Comparison of ENCODE assay signal across 8 cellular contexts in genomic region chr22:42473484-42474193, GRCh38. TPM values are rescaled to one million over a fixed set of nuclear protein-coding genes. Genes with fewer than 3 reads are reported as not detected.
DNase-seq lines count a peak whose midpoint lies in the region; ATAC-seq, FAIRE-seq and TF ChIP-seq lines count a peak whose summit lies in the region.

No MANE protein-coding gene starts in this region.

- intact Hi-C loops in HepG2 (cut with micrococcal nuclease; ENCODE audit: unreplicated experiment) (no loop called here), uterus (cut with DNase I; ENCODE audit: low total_unique reads) (no loop called here)

- no peak for TF ChIP-seq EP300 in HepG2 (IDR thresholded peaks at IDR 0.05; ENCODE audit: low read depth in 2 of 2, low read length in 2 of 2)
- TF ChIP-seq EP300 in HepG2 (CRISPR knock-in tag; IDR thresholded peaks at IDR 0.05; ENCODE audit: borderline replicate concordance): no peak

- H3K9me3 ChIP-seq in HAP-1 (no peaks in the 10 kb centered on the region), HepG2 (ENCODE audit: low read length) (no peaks in the 10 kb centered on the region), uterus (no peaks in the 10 kb centered on the region)

- H3K36me3 ChIP-seq in HAP-1 (replicated peaks) (no peaks in the 10 kb centered on the region), HepG2 (replicated peaks in 1 of 2; ENCODE audit: control insufficient read depth in 1 of 2, insufficient read depth in 2 of 2, low read length in 2 of 2) (no peaks in the 10 kb centered on the region), uterus (no peaks in the 10 kb centered on the region)

- H3K9ac ChIP-seq in HepG2 (ENCODE audit: insufficient read depth, low read depth, low read length): no peak overlapping the region

- no peak overlapping the region for H3K27ac ChIP-seq in HepG2 (ENCODE audit: extremely low read length, insufficient read depth, low read length)
- H3K27ac ChIP-seq in uterus: no peak overlapping the region

- FAIRE-seq in HepG2 (lab: Jason Lieb, UNC): peak; percentile 72

- no peak overlapping the region for H3K4me3 ChIP-seq in HAP-1
- no peak overlapping the region for H3K4me3 ChIP-seq in cardiac fibroblast (replicated peaks in 1 of 2; ENCODE audit: low read depth in 2 of 2, low read length in 2 of 2)
- H3K4me3 ChIP-seq in HepG2 (replicated peaks in 1 of 3; ENCODE audit: insufficient read depth in 1 of 3, low read depth in 2 of 3, low read length in 3 of 3): no peak overlapping the region
- no peak overlapping the region for H3K4me3 ChIP-seq in uterus

- TF ChIP-seq POLR2A in HepG2 (IDR thresholded peaks at IDR 0.05; ENCODE audit: insufficient read depth in 1 of 2, low read depth in 2 of 2, low read length in 2 of 2) (no peak), uterus (IDR thresholded peaks at IDR 0.05) (no peak)

- 57% methylated on average over 5 of the region's 5 CpGs for WGBS in HepG2 (ENCODE audit: low lambda C conversion rate)

- in situ Hi-C loops in Caki2 (cut with HindIII; ENCODE audit: low pct_unique_long_range_greater_than_20kb, low sequenced_read_pairs) (no loop called here), HAP-1 (cut with MboI; ENCODE audit: low sequenced_read_pairs) (no loop called here), HepG2 (cut with HindIII; ENCODE audit: extremely low pct_ligation_motif_present, low pct_unique_long_range_greater_than_20kb) (no loop called here)

- no peaks in the 10 kb centered on the region for H4K20me1 ChIP-seq in HepG2 (ENCODE audit: insufficient read depth, low read length)

- CTCF ChIA-PET in HepG2 (lab: Yijun Ruan, JAX; ENCODE audit: low intra/inter-chr PET ratio, low total read pairs): interaction anchor here (1.7 kb wide), 1 partner anchor 305 kb away, joined by 7 read pairs; no protein-coding TSS in a partner anchor

- peak; percentile 79 for ATAC-seq in HepG2

- no peaks in the 10 kb centered on the region for H3K4me1 ChIP-seq in HAP-1
- H3K4me1 ChIP-seq in HepG2 (ENCODE audit: insufficient read depth, low read length): no peaks in the 10 kb centered on the region
- no peaks in the 10 kb centered on the region for H3K4me1 ChIP-seq in uterus

- H3K27me3 ChIP-seq in HAP-1 (ENCODE audit: low read depth) (peaks cover 18% of the 10 kb centered on the region), HepG2 (ENCODE audit: control insufficient read depth in 1 of 2, insufficient read depth in 2 of 2, low read length in 2 of 2) (peaks cover 0 to 4% of the 10 kb centered on the region in 2 experiments; a peak in 3 of 5 replicates), uterus (no peaks in the 10 kb centered on the region)

- POLR2A ChIA-PET in HepG2 (lab: Yijun Ruan, JAX): no interaction called here

- no TSS peak for BruUV-seq in HepG2 (replicated peaks; lab: Mats Ljungman, UMichigan)

- peak; percentile 75 for TF ChIP-seq CTCF in cardiac fibroblast (IDR thresholded peaks at IDR 0.05; ENCODE audit: low read depth, low read length)
- peak; percentile 66 for TF ChIP-seq CTCF in HepG2 (CRISPR knock-in tag; IDR thresholded peaks at IDR 0.05)
- TF ChIP-seq CTCF in uterus (IDR thresholded peaks at IDR 0.05): peak; percentile 26 to 56 (median 49)

- no peak overlapping the region for H3K4me2 ChIP-seq in HepG2 (ENCODE audit: low read depth, low read length)

- TF ChIP-seq RAD21 in HepG2 (CRISPR knock-in tag; IDR thresholded peaks at IDR 0.05): no peak

- no peak overlapping the region for H2AFZ ChIP-seq in HepG2 (ENCODE audit: low read length)

- DNase-seq in Caki2 (ENCODE audit: low read depth) (peak; percentile 46), HAP-1 (ENCODE audit: low spot score in 2 of 2) (peak; percentile 50 to 51), NOMO-1 (lab: John Stamatoyannopoulos, UW; ENCODE audit: unreplicated experiment in 2 of 2) (peak; percentile 22 to 25), cardiac fibroblast (ENCODE audit: low read depth in 2 of 2) (peak; percentile 75 to 76), HepG2 (ENCODE audit: low spot score) (peak; percentile 53), uterus (no peak), T1000 (lab: John Stamatoyannopoulos, UW) (no peak), activated gamma-delta T cell (lab: John Stamatoyannopoulos, UW) (no peak)

- H3K79me2 ChIP-seq in HepG2 (ENCODE audit: insufficient read depth, low read length): no peaks in the 10 kb centered on the region

TF ChIP-seq in HepG2, 621 proteins besides CTCF, POLR2A, EP300 and RAD21:
- TF ChIP-seq STAG1 (CRISPR knock-in tag; IDR thresholded peaks at IDR 0.05): peak; percentile 48
- peak; percentile 30; the same call in 1 of the 2 replicates for TF ChIP-seq SMC3 (IDR thresholded peaks at IDR 0.05; ENCODE audit: low read length)
- peak; percentile 41; the same call in 1 of the 2 replicates for TF ChIP-seq CEBPG (CRISPR knock-in tag; IDR thresholded peaks at IDR 0.05)
- TF ChIP-seq ATF4 (CRISPR knock-in tag; IDR thresholded peaks at IDR 0.05): 0 out of 4 replicates have a peak, but pooled peaks of 1 of the 2 experiments have one; percentile 31
- no peak for TF ChIP-seq ZNF431 (CRISPR knock-in tag; IDR thresholded peaks at IDR 0.05; ENCODE audit: borderline replicate concordance, low read depth)
- TF ChIP-seq NFE2L1 (CRISPR knock-in tag; IDR thresholded peaks at IDR 0.05; ENCODE audit: borderline replicate concordance): no peak
TF ChIP-seq in HepG2: peak in this region for 4.

RNA-seq across cellular contexts. Expression of gene NFAM1, which starts 41.4 kb away (rescaled TPM):
- total RNA-seq in Caki2 (2014; rRNA removed; shearing (Covaris generic); ENCODE audit: low replicate concordance): 0.03 and 0.17 TPM in 2 replicates
- total RNA-seq in HepG2 (2016; rRNA removed; fragmentation: Illumina TruSeq; extraction: Trizol) (not detected in 2 replicates), uterus (1 to 10 TPM in 1 of 4 donors, under 1 TPM in 2, not detected in 1; 0.26 to 1.1 (median 0.64) TPM)
- not detected in 2 replicates for total RNA-seq in HepG2 (2016; cell fraction: cytosol; rRNA removed; fragmentation: Illumina TruSeq; extraction: Trizol; ENCODE audit: low read depth)
- total RNA-seq in HepG2 (2016; cell fraction: insoluble cytoplasmic fraction; rRNA removed; fragmentation: Illumina TruSeq; extraction: Trizol): not detected in 2 replicates
- total RNA-seq in HepG2 (2016; cell fraction: membrane; rRNA removed; fragmentation: Illumina TruSeq; extraction: Trizol): not detected in 2 replicates
- total RNA-seq in HepG2 (2016; cell fraction: nucleus; rRNA removed; fragmentation: Illumina TruSeq; extraction: Trizol): not detected in 2 replicates
- 0.03 and 0.10 TPM in 2 replicates for polyA plus RNA-seq in HepG2 (2011; rRNA removed)
- 0.01 TPM in 2 replicates for polyA plus RNA-seq in HepG2 (2011; cell fraction: cytosol; rRNA removed)
- 0.05 TPM in 1 of 2 replicates, not detected in the other for polyA plus RNA-seq in HepG2 (2011; cell fraction: nucleus; rRNA removed)
- 0.24 and 0.35 TPM in 2 replicates for polyA plus RNA-seq in HepG2 (2012)
- not detected in 2 replicates for polyA plus RNA-seq in HepG2 (2016; cell fraction: cytosol; fragmentation: Illumina TruSeq; extraction: Trizol; ENCODE audit: low read depth)
- polyA plus RNA-seq in HepG2 (2016; cell fraction: insoluble cytoplasmic fraction; fragmentation: Illumina TruSeq; extraction: Trizol; ENCODE audit: low read depth): not detected in 2 replicates
- not detected in 2 replicates for polyA plus RNA-seq in HepG2 (2016; cell fraction: membrane; fragmentation: Illumina TruSeq; extraction: Trizol; ENCODE audit: low read depth)
- polyA plus RNA-seq in HepG2 (2016; cell fraction: nucleus; fragmentation: Illumina TruSeq; extraction: Trizol; ENCODE audit: insufficient read depth, low read depth): not detected in 2 replicates
- polyA minus RNA-seq in HepG2 (2011; rRNA and poly(A)+ RNA removed; ENCODE audit: low replicate concordance): 0.05 TPM in 1 of 2 replicates, not detected in the other
- polyA minus RNA-seq in HepG2 (2011; cell fraction: cytosol; rRNA and poly(A)+ RNA removed): not detected in 2 replicates
- polyA minus RNA-seq in HepG2 (2011; cell fraction: nucleus; rRNA and poly(A)+ RNA removed): not detected in 2 replicates

RNA-seq across cellular contexts. Expression of gene RRP7A, which starts 46.0 kb away (rescaled TPM):
- total RNA-seq in Caki2 (2014; rRNA removed; shearing (Covaris generic); ENCODE audit: low replicate concordance): 56.6 and 77.4 TPM in 2 replicates
- total RNA-seq in HepG2 (2016; rRNA removed; fragmentation: Illumina TruSeq; extraction: Trizol): 41.6 and 48.6 TPM in 2 replicates
- 6.9 and 8.5 TPM in 2 replicates for total RNA-seq in HepG2 (2016; cell fraction: cytosol; rRNA removed; fragmentation: Illumina TruSeq; extraction: Trizol; ENCODE audit: low read depth)
- 45.2 and 47.7 TPM in 2 replicates for total RNA-seq in HepG2 (2016; cell fraction: insoluble cytoplasmic fraction; rRNA removed; fragmentation: Illumina TruSeq; extraction: Trizol)
- total RNA-seq in HepG2 (2016; cell fraction: membrane; rRNA removed; fragmentation: Illumina TruSeq; extraction: Trizol): 19.1 and 19.5 TPM in 2 replicates
- total RNA-seq in HepG2 (2016; cell fraction: nucleus; rRNA removed; fragmentation: Illumina TruSeq; extraction: Trizol): 21.2 and 24.0 TPM in 2 replicates
- 13.8 and 15.3 TPM in 2 replicates for polyA plus RNA-seq in HepG2 (2011; rRNA removed)
- 11.4 and 15.1 TPM in 2 replicates for polyA plus RNA-seq in HepG2 (2011; cell fraction: cytosol; rRNA removed)
- 9.3 and 9.5 TPM in 2 replicates for polyA plus RNA-seq in HepG2 (2011; cell fraction: nucleus; rRNA removed)
- 12.1 and 13.0 TPM in 2 replicates for polyA plus RNA-seq in HepG2 (2012)
- 6.2 and 6.7 TPM in 2 replicates for polyA plus RNA-seq in HepG2 (2016; cell fraction: cytosol; fragmentation: Illumina TruSeq; extraction: Trizol; ENCODE audit: low read depth)
- polyA plus RNA-seq in HepG2 (2016; cell fraction: insoluble cytoplasmic fraction; fragmentation: Illumina TruSeq; extraction: Trizol; ENCODE audit: low read depth): 42.1 and 48.9 TPM in 2 replicates
- 12.1 and 12.4 TPM in 2 replicates for polyA plus RNA-seq in HepG2 (2016; cell fraction: membrane; fragmentation: Illumina TruSeq; extraction: Trizol; ENCODE audit: low read depth)
- 46.5 and 46.7 TPM in 2 replicates for polyA plus RNA-seq in HepG2 (2016; cell fraction: nucleus; fragmentation: Illumina TruSeq; extraction: Trizol; ENCODE audit: insufficient read depth, low read depth)
- polyA minus RNA-seq in HepG2 (2011; rRNA and poly(A)+ RNA removed; ENCODE audit: low replicate concordance): 15.8 and 23.5 TPM in 2 replicates
- 6.8 and 7.3 TPM in 2 replicates for polyA minus RNA-seq in HepG2 (2011; cell fraction: cytosol; rRNA and poly(A)+ RNA removed)
- 10.4 and 12.2 TPM in 2 replicates for polyA minus RNA-seq in HepG2 (2011; cell fraction: nucleus; rRNA and poly(A)+ RNA removed)
- 10 to 100 TPM in 3 of 4 donors, 1 to 10 TPM in 1; 9.7 to 38.6 (median 28.6) TPM for total RNA-seq in uterus

Comparison
In these comparisons a context has a peak if more than half of its experiments do, and no peak if none do; other contexts are left out.
1. DNase-seq: peak in Caki2 (single experiment), HAP-1 (2 of 2), NOMO-1 (2 of 2), cardiac fibroblast (2 of 2) and HepG2 (single experiment); none in uterus (0 of 2), T1000 (single experiment) and activated gamma-delta T cell (single experiment).
2. Peak in every context shown above with its lines, with median percentiles within 50 percentile points of each other: CTCF ChIP-seq.